1 cellular context compared by ENCODE assay signal in genomic region chr9:133369419-133369818, GRCh38.
TF ChIP-seq lines count a peak whose summit lies in the region.

No MANE protein-coding gene starts in this region.

TF ChIP-seq in HEK293T, 16 proteins besides CTCF, POLR2A, EP300 and RAD21:
- TF ChIP-seq ZNF384 (IDR thresholded peaks at IDR 0.05), result no peak
